In genomic region chr17:77325537-77325825, GRCh38 we compare ENCODE assay signal across 8 cellular contexts.
DNase-seq lines count a peak whose midpoint lies in the region; ATAC-seq, FAIRE-seq and TF ChIP-seq lines count a peak whose summit lies in the region.

No MANE protein-coding gene starts in this region.

- no peak overlapping the region for H2AFZ ChIP-seq in K562 (ENCODE audit: low read depth, low read length)

- H3K9me1 ChIP-seq in K562 (ENCODE audit: control insufficient read depth, insufficient read depth, low read length): peaks cover 7% of the 10 kb centered on the region

- H3K9me3 ChIP-seq in K562 (replicated peaks; ENCODE audit: control insufficient read depth, insufficient read depth, low read depth, low read length): no peaks in the 10 kb centered on the region

- peaks cover 47% of the 10 kb centered on the region for H4K20me1 ChIP-seq in K562 (replicated peaks; ENCODE audit: control insufficient read depth, insufficient read depth, low read length)

- intact Hi-C loops in K562 (cut with micrococcal nuclease): no loop called here

- no peaks in the 10 kb centered on the region for H3K36me3 Mint-ChIP-seq in T-helper 2 cell treated with Interferon-gamma antibody and Interleukin-4, amounts not matched to agents 5 μg/mL and 100 μg/mL, for 36 hours (ENCODE audit: low read depth)

- POLR2A ChIA-PET in K562 (lab: Yijun Ruan, JAX): interaction anchor here (0.6 kb wide), 1 partner anchor 13 kb away, joined by 4 read pairs; no protein-coding TSS in a partner anchor

- no peaks in the 10 kb centered on the region for H3K9me3 Mint-ChIP-seq in T-helper 2 cell treated with Interferon-gamma antibody and Interleukin-4, amounts not matched to agents 5 μg/mL and 100 μg/mL, for 36 hours

- peaks cover 38% of the 10 kb centered on the region for H3K4me1 Mint-ChIP-seq in T-helper 2 cell treated with Interferon-gamma antibody and Interleukin-4, amounts not matched to agents 5 μg/mL and 100 μg/mL, for 36 hours (ENCODE audit: low read depth)

- no peak for TF ChIP-seq POLR2A in K562 (conservative IDR thresholded peaks at IDR 0.05)

- peak overlapping the region; percentile 61; the same call in 2 of the 3 replicates for H3K27ac ChIP-seq in K562 (ENCODE audit: extremely low read depth, low read depth, low read length)

- CTCF ChIA-PET in K562 (lab: Yijun Ruan, JAX; ENCODE audit: low intra/inter-chr PET ratio): no interaction called here

- WGBS in K562 (ENCODE audit: insufficient coverage, low coverage, missing lambda C conversion rate): 83% methylated on average over 3 of the region's 7 CpGs

- ATAC-seq in HG02943 (IDR thresholded peaks at IDR 0.05; ENCODE audit: low read depth, unreplicated experiment): peak; percentile 8
- no peak for ATAC-seq in K562
- no peak for ATAC-seq in HG03108 (IDR thresholded peaks at IDR 0.05; ENCODE audit: unreplicated experiment)

- in situ Hi-C loops in K562 (cut with MboI): no loop called here

- no peak overlapping the region for H3K4me2 ChIP-seq in K562 (ENCODE audit: insufficient read depth, low read length)

- H3K27me3 ChIP-seq in K562 (ENCODE audit: control insufficient read depth in 2 of 2, insufficient read depth in 2 of 2, low read length in 2 of 2): no peaks in the 10 kb centered on the region

- TF ChIP-seq RAD21 in K562 (CRISPR knock-in tag; conservative IDR thresholded peaks at IDR 0.05 in 1 of 2, IDR thresholded peaks at IDR 0.05 in 1 of 2): no peak

- no peaks in the 10 kb centered on the region for H3K27me3 Mint-ChIP-seq in T-helper 2 cell treated with Interferon-gamma antibody and Interleukin-4, amounts not matched to agents 5 μg/mL and 100 μg/mL, for 36 hours (ENCODE audit: low read depth)

- no peak overlapping the region for H3K4me3 ChIP-seq in K562

- no TSS peak for BruUV-seq in K562 (replicated peaks; lab: Mats Ljungman, UMichigan)

- TF ChIP-seq EP300 in K562 (IDR thresholded peaks at IDR 0.05; ENCODE audit: low read length): no peak

- DNase-seq in T-helper 2 cell treated with Interferon-gamma antibody and Interleukin-4, amounts not matched to agents 5 μg/mL and 100 μg/mL, for 36 hours (ENCODE audit: low spot score): no peak
- DNase-seq in T-helper 2 cell (no peak), K562 (ENCODE audit: extremely low read depth in 1 of 4, low spot score in 3 of 4) (no peak), retina (peak; percentile 31), NCI-H2227 (lab: John Stamatoyannopoulos, UW; ENCODE audit: unreplicated experiment) (no peak), midbrain (lab: John Stamatoyannopoulos, UW) (no peak)

- peak overlapping the region; percentile 56 for H3K4me3 Mint-ChIP-seq in T-helper 2 cell treated with Interferon-gamma antibody and Interleukin-4, amounts not matched to agents 5 μg/mL and 100 μg/mL, for 36 hours

- H3K9ac ChIP-seq in K562 (ENCODE audit: insufficient read depth in 1 of 2, low read depth in 2 of 2, low read length in 2 of 2): peak overlapping the region; percentile 0 to 82; a peak in 2 of 4 replicates

- peaks cover 91% of the 10 kb centered on the region for H3K79me2 ChIP-seq in K562 (ENCODE audit: control insufficient read depth, insufficient read depth, low read length)

- peaks cover 21% of the 10 kb centered on the region; the same call in 1 of the 3 replicates for H3K36me3 ChIP-seq in K562 (ENCODE audit: control insufficient read depth, insufficient read depth, low read length)

- H3K27ac Mint-ChIP-seq in T-helper 2 cell treated with Interferon-gamma antibody and Interleukin-4, amounts not matched to agents 5 μg/mL and 100 μg/mL, for 36 hours: peak overlapping the region; percentile 87

- peaks cover 35 to 75% of the 10 kb centered on the region in 2 experiments for H3K4me1 ChIP-seq in K562 (replicated peaks in 1 of 2; ENCODE audit: control insufficient read depth in 2 of 2, insufficient read depth in 2 of 2, low read length in 2 of 2)

- no peak for FAIRE-seq in K562 (lab: Jason Lieb, UNC)

- no peak for TF ChIP-seq CTCF in K562 (IDR thresholded peaks at IDR 0.05 in 2 of 3, conservative IDR thresholded peaks at IDR 0.05 in 1 of 3; ENCODE audit: insufficient read depth in 2 of 3, low read depth in 1 of 3, low read length in 3 of 3)

TF ChIP-seq in K562, 482 proteins besides CTCF, POLR2A, EP300 and RAD21:
- TF ChIP-seq ELF4 (CRISPR knock-in tag; IDR thresholded peaks at IDR 0.05): no peak
- no peak for TF ChIP-seq ESRRA (IDR thresholded peaks at IDR 0.05; ENCODE audit: borderline replicate concordance, low read depth)
- TF ChIP-seq MED1 (CRISPR knock-in tag; IDR thresholded peaks at IDR 0.05; ENCODE audit: borderline replicate concordance): peak; percentile 45; the same call in 1 of the 2 replicates
TF ChIP-seq in K562: peak in this region for 1.
